Comparison of ENCODE assay signal across 8 cellular contexts in the genomic region with DNA sequence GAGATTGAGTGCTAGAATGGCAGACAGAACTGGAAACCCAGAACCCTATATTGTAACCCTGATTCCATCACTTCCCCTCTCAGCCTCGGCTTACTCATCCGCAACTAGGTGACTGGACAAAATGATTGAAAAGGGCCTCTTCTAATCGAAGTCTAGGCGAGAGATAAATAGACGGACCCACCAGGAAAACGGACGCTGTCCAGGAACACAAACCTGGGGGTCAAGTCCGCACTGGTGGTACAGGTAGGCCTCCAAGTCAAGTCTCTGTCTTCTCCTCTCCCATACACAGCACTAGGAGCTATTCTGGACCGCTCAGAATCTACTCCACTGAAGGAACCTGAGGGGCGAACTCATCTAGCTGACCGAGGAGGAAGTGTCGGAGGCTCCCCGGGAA. TPM values are rescaled to one million over a fixed set of nuclear protein-coding genes. Genes with fewer than 3 reads are reported as not detected.
A peak's percentile ranks its signal among the peaks of the same experiment; 100 is the strongest.
DNase-seq lines count a peak whose midpoint lies in the region; ATAC-seq and TF ChIP-seq lines count a peak whose summit lies in the region.

No MANE protein-coding gene starts in this region.

- H3K4me3 ChIP-seq in ovary = peak overlapping the region; percentile 95

- WGBS in ovary, 3 donors = 0 to 1% (median 0%) methylated on average over 11 to 13 of the region's 13 CpGs

- no peak for TF ChIP-seq POLR2A in ovary (IDR thresholded peaks at IDR 0.05)

- H3K27me3 ChIP-seq in ovary = no peaks in the 10 kb centered on the region

- H3K27me3 Mint-ChIP-seq in T-helper 17 cell = no peaks in the 10 kb centered on the region

- peak overlapping the region; percentile 93 for H3K4me3 Mint-ChIP-seq in T-helper 17 cell

- DNase-seq in AG08395 (ENCODE audit: low spot score) (peak; percentile 18), T-helper 17 cell (no peak), ovary (no peak), nucleus accumbens (lab: John Stamatoyannopoulos, UW) (no peak)
- DNase-seq in activated CD8-positive, alpha-beta memory T cell treated with anti-CD3 and anti-CD28 coated beads, Interleukin-2, amount 50 U/mL, for 48 hours = no peak

- ATAC-seq in GM18867 (IDR thresholded peaks at IDR 0.05; ENCODE audit: unreplicated experiment) (peak; percentile 31), HG03280 (IDR thresholded peaks at IDR 0.05; ENCODE audit: unreplicated experiment) (peak; percentile 28), T-helper 17 cell (peak; percentile 11), esophagus mucosa (peak; percentile 19)

- no peaks in the 10 kb centered on the region for H3K4me1 ChIP-seq in ovary (ENCODE audit: insufficient read depth)

- H3K4me1 Mint-ChIP-seq in T-helper 17 cell = peaks cover 24% of the 10 kb centered on the region

- no peak for TF ChIP-seq CTCF in ovary (IDR thresholded peaks at IDR 0.05)

- no peak for TF ChIP-seq EP300 in ovary (IDR thresholded peaks at IDR 0.05)

- no peaks in the 10 kb centered on the region for H3K36me3 ChIP-seq in ovary

- intact Hi-C loops in ovary (cut with DNase I) = loop anchor here in 2 of 4 donors (5.0 to 10.0 kb wide), 2 partner anchors 52 to 375 kb away; a partner anchor contains a TSS

- peak overlapping the region in 1 of 2 donors; percentile 63 for H3K27ac ChIP-seq in ovary

- H3K9me3 ChIP-seq in T-helper 17 cell (ENCODE audit: control insufficient read depth, low read length, poor library complexity, severe bottlenecking) (no peaks in the 10 kb centered on the region), ovary (no peaks in the 10 kb centered on the region)

- no peaks in the 10 kb centered on the region for H3K36me3 Mint-ChIP-seq in T-helper 17 cell (ENCODE audit: low read depth)

- peak overlapping the region; percentile 97 for H3K27ac Mint-ChIP-seq in T-helper 17 cell

RNA-seq across cellular contexts. Expression of a gene that starts 0.5 kb away (rescaled TPM):
- total RNA-seq in T-helper 17 cell (100 to 1,000 TPM; 140 to 166 TPM), esophagus mucosa (106 TPM), ovary (100 to 1,000 TPM in 3 of 7 donors, 10 to 100 TPM in 4; 67.1 to 112 (median 96.3) TPM)
- 100 to 1,000 TPM in 1 of 2 donors, 10 to 100 TPM in 1; 94.0 to 134 TPM for polyA plus RNA-seq in ovary

RNA-seq across cellular contexts. Expression of a gene that starts 20.1 kb away (rescaled TPM):
- 10 to 100 TPM; 59.5 to 74.2 TPM for total RNA-seq in T-helper 17 cell
- 59.8 TPM for total RNA-seq in esophagus mucosa
- 10 to 100 TPM; 64.2 to 81.5 (median 74.0) TPM for total RNA-seq in ovary
- 10 to 100 TPM; 43.7 to 57.9 TPM for polyA plus RNA-seq in ovary
